In the genomic region with DNA sequence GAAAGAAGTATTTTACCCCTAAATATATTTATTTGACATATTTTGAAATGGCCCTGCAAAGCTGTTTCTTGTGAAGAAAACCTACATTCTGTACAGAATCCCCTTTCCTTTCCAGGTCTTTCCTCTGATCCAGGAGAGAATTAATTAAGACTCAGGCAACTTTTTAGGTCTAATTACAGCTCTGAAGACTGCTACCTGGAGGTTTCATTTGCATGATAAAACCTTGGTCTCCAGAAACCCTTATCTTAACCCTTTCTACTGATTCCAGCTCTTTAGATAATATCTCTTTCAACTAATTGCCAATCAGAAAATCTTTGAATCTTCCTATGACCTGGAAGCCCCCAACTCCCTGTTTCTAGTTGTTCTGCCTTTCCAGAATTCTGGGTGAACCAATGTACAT, we compare ENCODE assay signal across 18 cellular contexts.
DNase-seq lines count a peak whose midpoint lies in the region; ATAC-seq and TF ChIP-seq lines count a peak whose summit lies in the region.
"Had no signal": no experiment of that assay in that cellular context is flagged by ENCODE, and none has a peak within 500 bp of the region (broad histone marks: within the 10 kb centered on the region; RNA-seq: fewer than 3 reads in every experiment).

No MANE protein-coding gene starts in this region.

- H3K23ac ChIP-seq in mesendoderm (ENCODE audit: low read length), result no peak overlapping the region

- H3K9me3 Mint-ChIP-seq in endodermal cell (peaks cover 30% of the 10 kb centered on the region), type B pancreatic cell (no peaks in the 10 kb centered on the region)

- no peak overlapping the region for H3K9ac ChIP-seq in endodermal cell (ENCODE audit: extremely low read depth, low read length, poor library complexity, severe bottlenecking)
- H3K9ac ChIP-seq in mesendoderm (ENCODE audit: low read length), result no peak overlapping the region
- H3K9ac ChIP-seq: BLaER1 had no signal

- H3K9me3 ChIP-seq in endodermal cell (ENCODE audit: control insufficient read depth, low read length), result peaks cover 8% of the 10 kb centered on the region
- H3K9me3 ChIP-seq: HAP-1 had no signal

- H3K36me3 Mint-ChIP-seq in endodermal cell (ENCODE audit: low read depth) (peaks cover 17% of the 10 kb centered on the region), type B pancreatic cell (no peaks in the 10 kb centered on the region)
- H3K36me3 Mint-ChIP-seq: CD14-positive monocyte; CD4-positive, alpha-beta memory T cell had no signal

- no peak for TF ChIP-seq CTCF in endodermal cell (conservative IDR thresholded peaks at IDR 0.05)
- no peak for TF ChIP-seq CTCF in type B pancreatic cell (conservative IDR thresholded peaks at IDR 0.05)

- peak; percentile 4 for DNase-seq in H7
- DNase-seq in endodermal cell, result no peak
- peak; percentile 59 for DNase-seq in mesendoderm
- no peak for DNase-seq in type B pancreatic cell (ENCODE audit: extremely low spot score, unreplicated experiment)
- DNase-seq in SW480 (ENCODE audit: low spot score), result no peak
- DNase-seq: 8988T; CD4-positive, alpha-beta memory T cell; DMS153; DMS79; GDM1; GOT3; IMR-90 had no signal

- H3K18ac ChIP-seq in mesendoderm (ENCODE audit: low read length), result no peak overlapping the region

- no peak overlapping the region for H2BK120ac ChIP-seq in mesendoderm (ENCODE audit: low read depth, low read length)

- no peak overlapping the region for H3K56ac ChIP-seq in mesendoderm (ENCODE audit: low read length)

- no peak overlapping the region for H3K4me3 ChIP-seq in H7 (ENCODE audit: insufficient read depth, low read depth, low read length)
- no peak overlapping the region for H3K4me3 ChIP-seq in endodermal cell (ENCODE audit: low read length)
- H3K4me3 ChIP-seq in mesendoderm (ENCODE audit: low read length), result no peak overlapping the region
- H3K4me3 ChIP-seq: BLaER1, HAP-1 had no signal

- no peak overlapping the region for H3K4me3 Mint-ChIP-seq in endodermal cell
- H3K4me3 Mint-ChIP-seq in type B pancreatic cell, result no peak overlapping the region
- H3K4me3 Mint-ChIP-seq: CD14-positive monocyte; CD4-positive, alpha-beta memory T cell had no signal

- H3K79me2 ChIP-seq in mesendoderm (ENCODE audit: control insufficient read depth, insufficient read depth, low read length), result no peaks in the 10 kb centered on the region

- H3K36me3 ChIP-seq in H7 (replicated peaks; ENCODE audit: control insufficient read depth, insufficient read depth, low read length), result no peaks in the 10 kb centered on the region
- H3K36me3 ChIP-seq in endodermal cell (ENCODE audit: control insufficient read depth, insufficient read depth, low read length), result no peaks in the 10 kb centered on the region
- H3K36me3 ChIP-seq in mesendoderm (ENCODE audit: control insufficient read depth, insufficient read depth, low read length), result no peaks in the 10 kb centered on the region
- H3K36me3 ChIP-seq: BLaER1, HAP-1 had no signal

- no peak overlapping the region for H2BK15ac ChIP-seq in mesendoderm (replicated peaks; ENCODE audit: low read depth)

- H3K4me2 ChIP-seq in mesendoderm (ENCODE audit: low read length), result no peak overlapping the region
- H3K4me2 ChIP-seq: BLaER1 had no signal

- H3K27me3 ChIP-seq in H7 (ENCODE audit: control insufficient read depth, insufficient read depth, low read length) (no peaks in the 10 kb centered on the region), endodermal cell (ENCODE audit: control insufficient read depth, insufficient read depth, low read length, poor library complexity, severe bottlenecking) (no peaks in the 10 kb centered on the region), mesendoderm (ENCODE audit: insufficient read depth, low read length, poor library complexity) (no peaks in the 10 kb centered on the region)

- H3K27me3 Mint-ChIP-seq in endodermal cell (ENCODE audit: insufficient read depth) (peaks cover 3% of the 10 kb centered on the region), type B pancreatic cell (no peaks in the 10 kb centered on the region)
- H3K27me3 Mint-ChIP-seq: CD4-positive, alpha-beta memory T cell had no signal

- H4K5ac ChIP-seq in mesendoderm (ENCODE audit: low read length), result no peak overlapping the region

- no peaks in the 10 kb centered on the region for H3K4me1 ChIP-seq in endodermal cell (ENCODE audit: control insufficient read depth, insufficient read depth, low read length)
- no peaks in the 10 kb centered on the region for H3K4me1 ChIP-seq in mesendoderm (ENCODE audit: control insufficient read depth, low read depth, low read length)
- H3K4me1 ChIP-seq: BLaER1, HAP-1 had no signal

- no peak overlapping the region for H2AK5ac ChIP-seq in mesendoderm (ENCODE audit: low read length)

- H3K27ac ChIP-seq in endodermal cell (ENCODE audit: low read depth, low read length) (no peak overlapping the region), mesendoderm (ENCODE audit: low read depth, low read length) (no peak overlapping the region)
- H3K27ac ChIP-seq: BLaER1, HL-60 had no signal

- no peak overlapping the region for H3K4ac ChIP-seq in mesendoderm (ENCODE audit: low read depth, low read length)

- H3K4me1 Mint-ChIP-seq in endodermal cell, result peaks cover 45% of the 10 kb centered on the region
- H3K4me1 Mint-ChIP-seq in type B pancreatic cell (ENCODE audit: unreplicated experiment), result peaks cover 19% of the 10 kb centered on the region
- H3K4me1 Mint-ChIP-seq: CD14-positive monocyte; CD4-positive, alpha-beta memory T cell had no signal

- ATAC-seq in GM19324 (IDR thresholded peaks at IDR 0.05; ENCODE audit: low FRiP score, unreplicated experiment), result no peak
- ATAC-seq in HG03520 (IDR thresholded peaks at IDR 0.05; ENCODE audit: unreplicated experiment), result no peak

- no peaks in the 10 kb centered on the region for H3K79me1 ChIP-seq in mesendoderm (ENCODE audit: low read length)

- peak overlapping the region; percentile 9 for H3K27ac Mint-ChIP-seq in endodermal cell
- H3K27ac Mint-ChIP-seq in type B pancreatic cell, result peak overlapping the region; percentile 93
- H3K27ac Mint-ChIP-seq: CD14-positive monocyte; CD4-positive, alpha-beta memory T cell had no signal

- H2BK5ac ChIP-seq in mesendoderm (ENCODE audit: low read length), result no peak overlapping the region

- H4K8ac ChIP-seq in mesendoderm (ENCODE audit: low read depth, low read length), result no peak overlapping the region

Comparison
In these comparisons a context has a peak if more than half of its experiments do, and no peak if none do; other contexts are left out.
1. DNase-seq: peak in H7 (single experiment) and mesendoderm (single experiment); none in endodermal cell (single experiment), type B pancreatic cell (single experiment) and SW480 (single experiment).